Comparison of ENCODE assay signal across 1 cellular context in genomic region chr5:79902571-79902970, GRCh38.
A peak's percentile ranks its signal among the peaks of the same experiment; 100 is the strongest.
DNase-seq lines count a peak whose midpoint lies in the region; ATAC-seq, FAIRE-seq and TF ChIP-seq lines count a peak whose summit lies in the region.
"Not testable (repeated sequence)": the region's sequence is repeated elsewhere in the genome, so short reads cannot be mapped to it uniquely, and the experiment has no call there.

No MANE protein-coding gene starts in this region.

- intact Hi-C loops in HepG2 (cut with micrococcal nuclease; ENCODE audit: unreplicated experiment), result not testable (repeated sequence)

- in situ Hi-C loops in HepG2 (cut with HindIII; ENCODE audit: extremely low pct_ligation_motif_present, low pct_unique_long_range_greater_than_20kb), result not testable (repeated sequence)

- H2AFZ ChIP-seq in HepG2 (ENCODE audit: low read length), result not testable (repeated sequence)

- not testable (repeated sequence) for ATAC-seq in HepG2

- not testable (repeated sequence) for TF ChIP-seq EP300 in HepG2 (IDR thresholded peaks at IDR 0.05; ENCODE audit: low read depth in 2 of 2, low read length in 2 of 2); HepG2 (CRISPR knock-in tag; IDR thresholded peaks at IDR 0.05; ENCODE audit: borderline replicate concordance)

- CTCF ChIA-PET in HepG2 (lab: Yijun Ruan, JAX; ENCODE audit: low intra/inter-chr PET ratio, low total read pairs), result not testable (repeated sequence)

- H3K9ac ChIP-seq in HepG2 (ENCODE audit: insufficient read depth, low read depth, low read length), result not testable (repeated sequence)

- not testable (repeated sequence) for H3K36me3 ChIP-seq in HepG2 (replicated peaks in 1 of 2; ENCODE audit: control insufficient read depth in 1 of 2, insufficient read depth in 2 of 2, low read length in 2 of 2)

- DNase-seq in HepG2 (ENCODE audit: low spot score), result not testable (repeated sequence)

- POLR2A ChIA-PET in HepG2 (lab: Yijun Ruan, JAX), result not testable (repeated sequence)

- H4K20me1 ChIP-seq in HepG2 (ENCODE audit: insufficient read depth, low read length), result not testable (repeated sequence)

- not testable (repeated sequence) for H3K4me1 ChIP-seq in HepG2 (ENCODE audit: insufficient read depth, low read length)

- H3K79me2 ChIP-seq in HepG2 (ENCODE audit: insufficient read depth, low read length), result not testable (repeated sequence)

- H3K27ac ChIP-seq in HepG2 (ENCODE audit: extremely low read length, insufficient read depth, low read length), result not testable (repeated sequence)

- not testable (repeated sequence) for FAIRE-seq in HepG2 (lab: Jason Lieb, UNC)

- not testable (repeated sequence) for TF ChIP-seq POLR2A in HepG2 (IDR thresholded peaks at IDR 0.05; ENCODE audit: insufficient read depth in 1 of 2, low read depth in 2 of 2, low read length in 2 of 2)

- WGBS in HepG2 (ENCODE audit: low lambda C conversion rate), result no CpG with 5 or more reads among the region's 10 CpGs

- BruUV-seq in HepG2 (replicated peaks; lab: Mats Ljungman, UMichigan), result not testable (repeated sequence)

- H3K9me3 ChIP-seq in HepG2 (ENCODE audit: low read length), result not testable (repeated sequence)

- TF ChIP-seq RAD21 in HepG2 (CRISPR knock-in tag; IDR thresholded peaks at IDR 0.05), result not testable (repeated sequence)

- peak overlapping the region; percentile 39; the same call in 1 of the 2 replicates for H3K4me2 ChIP-seq in HepG2 (ENCODE audit: low read depth, low read length)

- not testable (repeated sequence) for TF ChIP-seq CTCF in HepG2 (CRISPR knock-in tag; IDR thresholded peaks at IDR 0.05)

- not testable (repeated sequence) for H3K27me3 ChIP-seq in HepG2 (ENCODE audit: control insufficient read depth in 1 of 2, insufficient read depth in 2 of 2, low read length in 2 of 2)

- not testable (repeated sequence) for H3K4me3 ChIP-seq in HepG2 (replicated peaks in 1 of 3; ENCODE audit: insufficient read depth in 1 of 3, low read depth in 2 of 3, low read length in 3 of 3)

TF ChIP-seq in HepG2, 621 proteins besides CTCF, POLR2A, EP300 and RAD21:
- not testable (repeated sequence) for TF ChIP-seq FOXA1 (IDR thresholded peaks at IDR 0.05)
- peak; percentile 61 for TF ChIP-seq FOXA1 (CRISPR knock-in tag; IDR thresholded peaks at IDR 0.05)
- TF ChIP-seq ZNF281 (CRISPR knock-in tag; IDR thresholded peaks at IDR 0.05; ENCODE audit: borderline replicate concordance), result peak; percentile 56; the same call in 1 of the 2 replicates
